23 cellular contexts compared by ENCODE assay signal in the genomic region with DNA sequence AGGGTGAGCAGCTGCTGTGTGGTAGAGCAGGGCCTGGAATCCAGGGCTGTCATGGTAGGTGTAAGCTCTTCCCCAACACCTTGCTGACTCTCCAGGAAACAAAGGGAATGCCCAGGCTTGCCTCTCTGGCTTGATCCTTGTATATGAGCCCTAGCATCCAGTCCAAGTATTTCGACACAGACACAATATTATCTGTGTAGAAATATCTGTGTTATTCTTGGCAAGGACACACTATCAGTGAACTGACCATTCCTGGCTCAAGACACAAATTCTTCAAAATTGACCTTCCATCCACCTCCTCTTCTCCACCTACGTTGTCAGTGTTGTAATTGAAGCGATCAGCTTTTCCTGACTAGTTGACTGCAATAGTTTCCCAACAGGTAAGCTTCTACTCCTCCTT.
DNase-seq lines count a peak whose midpoint lies in the region; ATAC-seq, FAIRE-seq and TF ChIP-seq lines count a peak whose summit lies in the region.
"Had no signal": no experiment of that assay in that cellular context is flagged by ENCODE, and none has a peak within 500 bp of the region (broad histone marks: within the 10 kb centered on the region; RNA-seq: fewer than 3 reads in every experiment).

No MANE protein-coding gene starts in this region.

- peak; percentile 20 for DNase-seq in RWPE1 (ENCODE audit: low spot score)
- no peak for DNase-seq in H1 (ENCODE audit: low read depth in 1 of 2, low spot score in 2 of 2)
- DNase-seq in head of caudate nucleus = no peak
- no peak for DNase-seq in NCI-H748 treated with DMSO at 0.1 percent for 48 hours (lab: John Stamatoyannopoulos, UW)
- DNase-seq in NCI-H2029 (lab: John Stamatoyannopoulos, UW) = no peak
- DNase-seq: activated effector memory CD4-positive, alpha-beta T cell treated with anti-CD3 and anti-CD28 coated beads, Interleukin-2, amount 50 U/mL, for 16 hours; activated naive CD8-positive, alpha-beta T cell treated with anti-CD3 and anti-CD28 coated beads, Interleukin-2, amount 50 U/mL, for 24 hours; caudate nucleus; GOT3; kidney glomerular epithelial cell; midbrain; MV-4-11; NCI-H1694; PC-9; stomach; T-helper 17 cell had no signal

- TF ChIP-seq EP300 in H1 (IDR thresholded peaks at IDR 0.05; ENCODE audit: borderline replicate concordance in 1 of 2, low read depth in 2 of 2, low read length in 2 of 2) = no peak
- no peak for TF ChIP-seq EP300 in gastroesophageal sphincter (IDR thresholded peaks at IDR 0.05)

- no peak for TF ChIP-seq POLR2A in H1 (IDR thresholded peaks at IDR 0.05; ENCODE audit: control extremely low read depth in 1 of 2, low read depth in 2 of 2, low read length in 2 of 2)
- TF ChIP-seq POLR2A in gastroesophageal sphincter (IDR thresholded peaks at IDR 0.05) = no peak

- H4K91ac ChIP-seq in H1 (replicated peaks; ENCODE audit: insufficient read length, low read length) = no peak overlapping the region

- intact Hi-C loops in head of caudate nucleus (cut with DNase I) = no loop called here

- H3K4me3 ChIP-seq in H1 (ENCODE audit: extremely low read depth in 1 of 4, insufficient read depth in 2 of 4, low read depth in 3 of 4, low read length in 4 of 4) = no peak overlapping the region
- no peak overlapping the region for H3K4me3 ChIP-seq in gastroesophageal sphincter
- no peak overlapping the region for H3K4me3 ChIP-seq in parathyroid adenoma (ENCODE audit: low read depth, low read length)
- H3K4me3 ChIP-seq: esophagus muscularis mucosa, PC-9, SJSA1, stomach had no signal

- no peaks in the 10 kb centered on the region for H3K79me2 ChIP-seq in H1 (ENCODE audit: control insufficient read depth in 1 of 2, insufficient read depth in 2 of 2, low read length in 2 of 2)
- no peaks in the 10 kb centered on the region for H3K79me2 ChIP-seq in parathyroid adenoma

- H4K8ac ChIP-seq in H1 (ENCODE audit: extremely low read depth, insufficient read depth, low read length) = no peak overlapping the region

- H2BK20ac ChIP-seq in H1 (ENCODE audit: low read length) = 0 out of 2 replicates have a peak overlapping the region, but pooled peaks have one; percentile 56

- no peak for TF ChIP-seq CTCF in RWPE1 (conservative IDR thresholded peaks at IDR 0.05; ENCODE audit: low read depth)
- no peak for TF ChIP-seq CTCF in H1 (IDR thresholded peaks at IDR 0.05; ENCODE audit: control extremely low read depth in 1 of 3, insufficient read depth in 1 of 3, low read depth in 1 of 3, low read length in 3 of 3)
- no peak for TF ChIP-seq CTCF in gastroesophageal sphincter (IDR thresholded peaks at IDR 0.05)
- no peak for TF ChIP-seq CTCF in parathyroid adenoma (IDR thresholded peaks at IDR 0.05)

- no peak overlapping the region for H3K4me2 ChIP-seq in H1 (ENCODE audit: insufficient read depth in 1 of 2, low read depth in 2 of 2, low read length in 2 of 2)
- H3K4me2 ChIP-seq in parathyroid adenoma (ENCODE audit: low read length) = no peak overlapping the region
- H3K4me2 ChIP-seq: KMS-11, PC-9 had no signal

- no peaks in the 10 kb centered on the region for H3K79me1 ChIP-seq in H1 (ENCODE audit: low read depth, low read length)

- no peak overlapping the region for H2BK15ac ChIP-seq in H1 (ENCODE audit: low read length)

- H2BK12ac ChIP-seq in H1 (ENCODE audit: low read depth, low read length) = no peak overlapping the region

- no peak for FAIRE-seq in H1 (lab: Jason Lieb, UNC)

- no peak for TF ChIP-seq RAD21 in H1 (IDR thresholded peaks at IDR 0.05 in 1 of 2, conservative IDR thresholded peaks at IDR 0.05 in 1 of 2; ENCODE audit: low read depth in 2 of 2, low read length in 2 of 2)

- H3K18ac ChIP-seq in H1 (ENCODE audit: extremely low read depth, low read length) = no peak overlapping the region

- H2AFZ ChIP-seq in H1 (ENCODE audit: low read length) (no peak overlapping the region), parathyroid adenoma (no peak overlapping the region)
- H2AFZ ChIP-seq: PC-9 had no signal

- no peak overlapping the region for H2AK5ac ChIP-seq in H1 (ENCODE audit: low read depth, low read length)

- no peak overlapping the region for H2BK5ac ChIP-seq in H1 (ENCODE audit: low read depth, low read length)

- no peak overlapping the region for H4K5ac ChIP-seq in H1 (ENCODE audit: insufficient read length, low read depth, low read length)

- no peak overlapping the region for H3K23ac ChIP-seq in H1 (ENCODE audit: insufficient read length)

- peak; percentile 16 for ATAC-seq in gastroesophageal sphincter
- ATAC-seq in GM18519 (IDR thresholded peaks at IDR 0.05; ENCODE audit: low FRiP score, unreplicated experiment) = no peak
- ATAC-seq: activated naive CD8-positive, alpha-beta T cell treated with anti-CD3 and anti-CD28 coated beads, Interleukin-2, amount 50 U/mL, for 24 hours; T-helper 17 cell had no signal

- WGBS in H1 (ENCODE audit: extremely low coverage in 1 of 2, insufficient coverage in 1 of 2, insufficient read length in 1 of 2, insufficient replicate concordance in 2 of 2, low coverage in 1 of 2, low lambda C conversion rate in 2 of 2, missing lambda C conversion rate in 1 of 2), 2 experiments = 87% methylated on average over 3 of the region's 3 CpGs; no CpG with 5 or more reads in 1 of the 2 experiments
- 44 to 49% methylated on average over 3 of the region's 3 CpGs for WGBS in gastroesophageal sphincter (ENCODE audit: low coverage in 1 of 2), 2 donors

- H3K56ac ChIP-seq in H1 (replicated peaks; ENCODE audit: insufficient read length, low read depth, low read length) = no peak overlapping the region

- H3K27me3 ChIP-seq in H1 (replicated peaks in 1 of 4; ENCODE audit: control insufficient read depth in 3 of 4, extremely low read depth in 1 of 4, insufficient read depth in 3 of 4, low read length in 3 of 4) (no peaks in the 10 kb centered on the region), gastroesophageal sphincter (no peaks in the 10 kb centered on the region), parathyroid adenoma (ENCODE audit: control insufficient read depth, insufficient read depth, low read length) (no peaks in the 10 kb centered on the region)
- H3K27me3 ChIP-seq: esophagus muscularis mucosa, SJSA1, stomach had no signal

- H3K4me1 ChIP-seq in H1 (replicated peaks in 1 of 4; ENCODE audit: control insufficient read depth in 3 of 4, insufficient read depth in 4 of 4, low read length in 3 of 4) (no peaks in the 10 kb centered on the region; a peak in 1 of 7 replicates), gastroesophageal sphincter (no peaks in the 10 kb centered on the region), parathyroid adenoma (peaks cover 2% of the 10 kb centered on the region)
- H3K4me1 ChIP-seq: SJSA1, stomach had no signal

- H3K9ac ChIP-seq in H1 (replicated peaks in 1 of 4; ENCODE audit: extremely low read depth in 1 of 4, low read depth in 3 of 4, low read length in 3 of 4) = no peak overlapping the region
- H3K9ac ChIP-seq in parathyroid adenoma = no peak overlapping the region
- H3K9ac ChIP-seq: KMS-11 had no signal

- H2BK120ac ChIP-seq in H1 (replicated peaks; ENCODE audit: low read depth, low read length) = no peak overlapping the region

- H4K20me1 ChIP-seq in H1 (replicated peaks in 1 of 2; ENCODE audit: control insufficient read depth in 1 of 2, insufficient read depth in 2 of 2, low read length in 2 of 2) = no peaks in the 10 kb centered on the region

- no peaks in the 10 kb centered on the region for H3K36me3 ChIP-seq in H1 (ENCODE audit: control insufficient read depth in 2 of 4, insufficient read depth in 4 of 4, low read length in 3 of 4)
- H3K36me3 ChIP-seq in gastroesophageal sphincter = no peaks in the 10 kb centered on the region
- H3K36me3 ChIP-seq in parathyroid adenoma (ENCODE audit: control insufficient read depth, insufficient read depth, low read length) = no peaks in the 10 kb centered on the region
- H3K36me3 ChIP-seq: SJSA1, stomach had no signal

- CTCF ChIA-PET in RWPE1 (lab: Yijun Ruan, JAX) (interaction anchor here (0.6 kb wide), 1 partner anchor 1753 kb away, joined by 4 read pairs; no protein-coding TSS in a partner anchor), H1 (lab: Charles Lee; ENCODE audit: partially characterized antibody) (interaction anchor here (0.9 to 3.0 kb wide), 8 partner anchors 9 to 241 kb away, joined by 3 to 8 read pairs (median 4); no protein-coding TSS in a partner anchor)

- no peak overlapping the region for H3K4ac ChIP-seq in H1 (replicated peaks; ENCODE audit: insufficient read length, low read depth, low read length)

- POLR2A ChIA-PET in RWPE1 (lab: Yijun Ruan, JAX; ENCODE audit: low non-redundant PET) = no interaction called here
- POLR2A ChIA-PET in H1 (lab: Charles Lee; ENCODE audit: partially characterized antibody) = no interaction called here

- H3K27ac ChIP-seq in RWPE1 (peak overlapping the region; percentile 56), H1 (ENCODE audit: low read depth, low read length) (no peak overlapping the region), gastroesophageal sphincter (no peak overlapping the region), parathyroid adenoma (peak overlapping the region; percentile 29)
- H3K27ac ChIP-seq: esophagus muscularis mucosa, KMS-11, PC-9, SJSA1, stomach, VCaP had no signal

- H3K9me3 ChIP-seq in H1 (ENCODE audit: insufficient read depth in 2 of 2, low read depth in 1 of 2, low read length in 1 of 2) (no peaks in the 10 kb centered on the region), gastroesophageal sphincter (no peaks in the 10 kb centered on the region), parathyroid adenoma (ENCODE audit: control insufficient read depth, low read length) (no peaks in the 10 kb centered on the region)
- H3K9me3 ChIP-seq: esophagus muscularis mucosa, SJSA1, stomach had no signal

- H3K14ac ChIP-seq in H1 (ENCODE audit: insufficient read length) = no peak overlapping the region

- H3K23me2 ChIP-seq in H1 (ENCODE audit: low read depth, low read length) = no peaks in the 10 kb centered on the region

TF ChIP-seq in H1, 55 proteins besides CTCF, POLR2A, EP300 and RAD21 (continues in another document):
- TF ChIP-seq NANOG (IDR thresholded peaks at IDR 0.05; ENCODE audit: insufficient read depth, low read depth, low read length, poor library complexity, severe bottlenecking) (no peak), CEBPB (IDR thresholded peaks at IDR 0.05; ENCODE audit: low read depth, low read length) (no peak), KDM5A (IDR thresholded peaks at IDR 0.05; ENCODE audit: low read length) (no peak), CHD1 (IDR thresholded peaks at IDR 0.05; ENCODE audit: low read depth, low read length) (no peak), FOSL1 (IDR thresholded peaks at IDR 0.05; ENCODE audit: insufficient read depth, low read depth, low read length) (no peak), PHF8 (conservative IDR thresholded peaks at IDR 0.05; ENCODE audit: low read depth, low read length) (no peak), ZNF274 (IDR thresholded peaks at IDR 0.05; ENCODE audit: borderline replicate concordance, extremely low read depth, low read length) (no peak), CHD2 (IDR thresholded peaks at IDR 0.05; ENCODE audit: low read length) (no peak), CREB1 (IDR thresholded peaks at IDR 0.05) (no peak), BACH1 (IDR thresholded peaks at IDR 0.05; ENCODE audit: low read length) (no peak), POU5F1 (IDR thresholded peaks at IDR 0.05; ENCODE audit: low read depth, low read length) (no peak), SAP30 (IDR thresholded peaks at IDR 0.05; ENCODE audit: insufficient read depth, insufficient replicate concordance, low read length) (no peak), SIRT6 (IDR thresholded peaks at IDR 0.05; ENCODE audit: low read length) (no peak)

Comparison
In these comparisons a context has a peak if more than half of its experiments do, and no peak if none do; other contexts are left out.
1. H3K27ac ChIP-seq: peak in RWPE1 (single experiment) and parathyroid adenoma (single experiment); none in H1 (single experiment) and gastroesophageal sphincter (0 of 4).